Comparison of ENCODE assay signal across 9 cellular contexts in the genomic region with DNA sequence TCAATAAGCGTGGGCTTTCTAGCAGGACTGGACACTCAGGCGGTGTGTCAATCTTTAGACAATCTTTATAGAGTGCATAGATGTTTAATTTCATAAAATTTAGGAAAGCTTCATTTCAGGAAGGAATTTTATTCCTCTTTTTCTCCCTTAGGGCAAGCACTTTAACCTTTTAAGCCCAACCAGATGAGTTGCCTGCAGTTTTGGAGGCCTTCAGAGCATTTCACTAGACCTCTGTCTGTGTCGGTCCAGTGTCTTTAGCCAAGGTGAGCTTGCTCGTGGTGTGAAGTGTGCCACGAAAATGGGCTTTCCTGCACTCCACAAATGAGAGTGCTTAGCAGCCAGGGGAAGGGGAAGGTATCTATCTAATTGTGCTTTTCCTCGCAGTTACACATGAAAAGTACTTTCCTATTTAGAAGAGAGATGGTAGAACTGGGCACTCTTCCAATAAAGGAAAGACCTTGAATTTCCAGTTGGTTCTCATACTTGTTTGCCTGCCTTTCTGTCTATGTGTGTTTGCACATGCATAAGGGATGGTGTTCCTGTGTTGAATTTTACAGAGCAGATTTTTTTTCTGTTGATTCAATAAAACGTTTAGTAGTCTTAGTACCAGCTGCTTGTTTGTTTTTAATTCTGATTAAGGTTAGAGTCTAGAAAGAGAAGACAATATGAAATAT. TPM values are rescaled to one million over a fixed set of nuclear protein-coding genes. Genes with fewer than 3 reads are reported as not detected.
A peak's percentile ranks its signal among the peaks of the same experiment; 100 is the strongest.
DNase-seq lines count a peak whose midpoint lies in the region; ATAC-seq and TF ChIP-seq lines count a peak whose summit lies in the region.
"Had no signal": no experiment of that assay in that cellular context is flagged by ENCODE, and none has a peak within 500 bp of the region (broad histone marks: within the 10 kb centered on the region; RNA-seq: fewer than 3 reads in every experiment).

No MANE protein-coding gene starts in this region.

- H3K4me3 ChIP-seq in duodenal mucosa (ENCODE audit: low read depth in 1 of 2, low read length in 2 of 2), result peak overlapping the region; percentile 72 to 77
- H3K4me3 ChIP-seq in ovary, result peak overlapping the region; percentile 45
- no peak overlapping the region for H3K4me3 ChIP-seq in lower leg skin (ENCODE audit: low read depth, poor library complexity, severe bottlenecking)

- no peak for ATAC-seq in HG03442 (IDR thresholded peaks at IDR 0.05; ENCODE audit: unreplicated experiment)

- no peak for TF ChIP-seq POLR2A in ovary (IDR thresholded peaks at IDR 0.05)
- TF ChIP-seq POLR2A in lower leg skin (IDR thresholded peaks at IDR 0.05), result no peak

- H3K9ac ChIP-seq in duodenal mucosa (ENCODE audit: low read depth in 1 of 2, low read length in 2 of 2), result no peak overlapping the region

- no peak for TF ChIP-seq EP300 in ovary (IDR thresholded peaks at IDR 0.05)

- H3K4me1 ChIP-seq in duodenal mucosa (ENCODE audit: control insufficient read depth in 1 of 2, insufficient read depth in 2 of 2, low read length in 2 of 2) (peaks cover 0 to 4% of the 10 kb centered on the region in 2 donors), ovary (ENCODE audit: insufficient read depth) (no peaks in the 10 kb centered on the region)

- DNase-seq in DMS53 (lab: John Stamatoyannopoulos, UW), result peak; percentile 56
- peak; percentile 83 for DNase-seq in NCI-H345 (lab: John Stamatoyannopoulos, UW)
- no peak for DNase-seq in ovary
- no peak for DNase-seq in substantia nigra (lab: John Stamatoyannopoulos, UW)
- no peak for DNase-seq in lower leg skin (ENCODE audit: low spot score in 2 of 2)
- no peak for DNase-seq in NCI-H524 (lab: John Stamatoyannopoulos, UW)

- TF ChIP-seq CTCF in ovary (IDR thresholded peaks at IDR 0.05), result no peak
- TF ChIP-seq CTCF in lower leg skin (IDR thresholded peaks at IDR 0.05), result no peak

- WGBS in ovary, 3 donors, result 66 to 70% (median 70%) methylated on average over 7 of the region's 7 CpGs
- WGBS in lower leg skin, 2 donors, result 56 to 59% methylated on average over 7 of the region's 7 CpGs

- H3K9me3 ChIP-seq in duodenal mucosa (ENCODE audit: control insufficient read depth in 1 of 2, low read length in 2 of 2), result no peaks in the 10 kb centered on the region
- H3K9me3 ChIP-seq in ovary, result no peaks in the 10 kb centered on the region

- H3K27ac ChIP-seq in duodenal mucosa (ENCODE audit: low read depth, low read length) (no peak overlapping the region), ovary (no peak overlapping the region), substantia nigra (ENCODE audit: low read depth, low read length, poor library complexity, severe bottlenecking) (no peak overlapping the region)

- H3K27me3 ChIP-seq in duodenal mucosa (ENCODE audit: control insufficient read depth in 1 of 2, insufficient read depth in 2 of 2, low read length in 2 of 2) (peaks cover 0 to 5% of the 10 kb centered on the region in 2 donors), ovary (no peaks in the 10 kb centered on the region)

- H3K36me3 ChIP-seq in duodenal mucosa (ENCODE audit: control insufficient read depth in 1 of 2, insufficient read depth in 2 of 2, low read length in 2 of 2), result no peaks in the 10 kb centered on the region
- H3K36me3 ChIP-seq in ovary, result no peaks in the 10 kb centered on the region

- intact Hi-C loops in ovary (cut with DNase I) (no loop called here), lower leg skin (cut with DNase I; ENCODE audit: low total_unique reads) (no loop called here)

RNA-seq across cellular contexts. Expression of a gene that starts 53.6 kb away (rescaled TPM):
- total RNA-seq in ovary, result not detected
- polyA plus RNA-seq in ovary, result under 1 TPM in 1 of 2 donors, not detected in 1; 0.29 TPM
- not detected for total RNA-seq in lower leg skin
- total RNA-seq: subcutaneous adipose tissue had no signal

Comparison
In these comparisons a context has a peak if more than half of its experiments do, and no peak if none do; other contexts are left out.
1. DNase-seq: peak in DMS53 (single experiment) and NCI-H345 (single experiment); none in ovary (0 of 5), substantia nigra (0 of 49), lower leg skin (0 of 2) and NCI-H524 (0 of 2).